ENCODE assay signal across 35 cellular contexts in genomic region chr10:20933705-20934104, GRCh38.
"Had no signal": no experiment of that assay in that cellular context is flagged by ENCODE, and none has a peak within 500 bp of the region (broad histone marks: within the 10 kb centered on the region; RNA-seq: fewer than 3 reads in every experiment).

No MANE protein-coding gene starts in this region.

- H3K27me3 ChIP-seq: MG63 had no signal

- H3K9me3 ChIP-seq: MG63 had no signal

- H3K4me3 ChIP-seq: MG63 had no signal

- H3K36me3 ChIP-seq: MG63 had no signal

- DNase-seq: Karpas-422, Kasumi-1, MG63, MM.1S, MV-4-11, NCI-H1048, NCI-H1092, NCI-H1092 treated with DMSO at 0.1 percent for 48 hours, NCI-H1105, NCI-H1105 treated with DMSO at 0.1 percent for 48 hours, NCI-H1417, NCI-H1417 treated with DMSO at 0.1 percent for 48 hours, NCI-H1436, NCI-H1436 treated with DMSO at 0.1 percent for 48 hours, NCI-H146, NCI-H1694, NCI-H187, NCI-H187 treated with DMSO at 0.1 percent for 48 hours, NCI-H1930, NCI-H2029, NCI-H2029 treated with DMSO at 0.1 percent for 48 hours, NCI-H2081, NCI-H2081 treated with DMSO at 0.1 percent for 48 hours, NCI-H2107, NCI-H2171, NCI-H2171 treated with DMSO at 0.1 percent for 48 hours, NCI-H2227 treated with DMSO at 0.1 percent for 48 hours, NCI-H226, NCI-H345, NCI-H446, NCI-H446 treated with DMSO at 0.1 percent for 48 hours, NCI-H510A, NCI-H510A treated with DMSO at 0.1 percent for 48 hours, NCI-H524, NCI-H524 treated with DMSO at 0.1 percent for 48 hours had no signal
